1 cellular context compared by ENCODE assay signal in the genomic region with DNA sequence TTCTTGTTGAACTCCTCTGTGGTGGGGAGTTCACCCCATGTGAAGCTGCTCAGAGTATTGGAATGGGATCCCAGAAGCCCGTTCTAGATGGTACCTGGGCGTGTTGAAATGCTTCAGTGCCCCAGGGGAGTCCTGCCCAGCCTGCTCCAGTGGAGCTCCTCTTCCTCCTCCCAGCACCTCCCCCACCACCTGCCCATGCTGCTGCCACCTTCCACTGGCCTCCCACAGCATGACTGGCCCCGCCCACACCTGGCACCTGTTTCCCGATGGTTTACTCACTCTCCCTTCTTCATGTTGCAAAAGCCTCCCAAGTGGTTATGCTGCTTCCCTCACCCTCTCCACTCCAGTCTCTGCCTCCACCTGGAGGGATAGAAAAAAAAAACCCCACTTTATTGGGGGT.
TF ChIP-seq lines count a peak whose summit lies in the region.

No MANE protein-coding gene starts in this region.

TF ChIP-seq in HCT116, 20 proteins besides CTCF, POLR2A, EP300 and RAD21 (continued from another document):
- TF ChIP-seq, protein P1, sequence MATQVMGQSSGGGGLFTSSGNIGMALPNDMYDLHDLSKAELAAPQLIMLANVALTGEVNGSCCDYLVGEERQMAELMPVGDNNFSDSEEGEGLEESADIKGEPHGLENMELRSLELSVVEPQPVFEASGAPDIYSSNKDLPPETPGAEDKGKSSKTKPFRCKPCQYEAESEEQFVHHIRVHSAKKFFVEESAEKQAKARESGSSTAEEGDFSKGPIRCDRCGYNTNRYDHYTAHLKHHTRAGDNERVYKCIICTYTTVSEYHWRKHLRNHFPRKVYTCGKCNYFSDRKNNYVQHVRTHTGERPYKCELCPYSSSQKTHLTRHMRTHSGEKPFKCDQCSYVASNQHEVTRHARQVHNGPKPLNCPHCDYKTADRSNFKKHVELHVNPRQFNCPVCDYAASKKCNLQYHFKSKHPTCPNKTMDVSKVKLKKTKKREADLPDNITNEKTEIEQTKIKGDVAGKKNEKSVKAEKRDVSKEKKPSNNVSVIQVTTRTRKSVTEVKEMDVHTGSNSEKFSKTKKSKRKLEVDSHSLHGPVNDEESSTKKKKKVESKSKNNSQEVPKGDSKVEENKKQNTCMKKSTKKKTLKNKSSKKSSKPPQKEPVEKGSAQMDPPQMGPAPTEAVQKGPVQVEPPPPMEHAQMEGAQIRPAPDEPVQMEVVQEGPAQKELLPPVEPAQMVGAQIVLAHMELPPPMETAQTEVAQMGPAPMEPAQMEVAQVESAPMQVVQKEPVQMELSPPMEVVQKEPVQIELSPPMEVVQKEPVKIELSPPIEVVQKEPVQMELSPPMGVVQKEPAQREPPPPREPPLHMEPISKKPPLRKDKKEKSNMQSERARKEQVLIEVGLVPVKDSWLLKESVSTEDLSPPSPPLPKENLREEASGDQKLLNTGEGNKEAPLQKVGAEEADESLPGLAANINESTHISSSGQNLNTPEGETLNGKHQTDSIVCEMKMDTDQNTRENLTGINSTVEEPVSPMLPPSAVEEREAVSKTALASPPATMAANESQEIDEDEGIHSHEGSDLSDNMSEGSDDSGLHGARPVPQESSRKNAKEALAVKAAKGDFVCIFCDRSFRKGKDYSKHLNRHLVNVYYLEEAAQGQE (IDR thresholded peaks at IDR 0.05; ENCODE audit: low read depth) = no peak
- TF ChIP-seq, protein P2, sequence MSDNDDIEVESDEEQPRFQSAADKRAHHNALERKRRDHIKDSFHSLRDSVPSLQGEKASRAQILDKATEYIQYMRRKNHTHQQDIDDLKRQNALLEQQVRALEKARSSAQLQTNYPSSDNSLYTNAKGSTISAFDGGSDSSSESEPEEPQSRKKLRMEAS (IDR thresholded peaks at IDR 0.05) = no peak
- TF ChIP-seq ZFX (IDR thresholded peaks at IDR 0.05) = no peak
- no peak for TF ChIP-seq SRF (IDR thresholded peaks at IDR 0.05; ENCODE audit: low read depth)
- TF ChIP-seq TCF7L2 (IDR thresholded peaks at IDR 0.05; ENCODE audit: borderline replicate concordance, extremely low read depth, insufficient read depth, insufficient read length) = no peak
- TF ChIP-seq YY1 (IDR thresholded peaks at IDR 0.05; ENCODE audit: extremely low read depth, insufficient replicate concordance, low read depth, low read length) = no peak
- TF ChIP-seq, protein P3, sequence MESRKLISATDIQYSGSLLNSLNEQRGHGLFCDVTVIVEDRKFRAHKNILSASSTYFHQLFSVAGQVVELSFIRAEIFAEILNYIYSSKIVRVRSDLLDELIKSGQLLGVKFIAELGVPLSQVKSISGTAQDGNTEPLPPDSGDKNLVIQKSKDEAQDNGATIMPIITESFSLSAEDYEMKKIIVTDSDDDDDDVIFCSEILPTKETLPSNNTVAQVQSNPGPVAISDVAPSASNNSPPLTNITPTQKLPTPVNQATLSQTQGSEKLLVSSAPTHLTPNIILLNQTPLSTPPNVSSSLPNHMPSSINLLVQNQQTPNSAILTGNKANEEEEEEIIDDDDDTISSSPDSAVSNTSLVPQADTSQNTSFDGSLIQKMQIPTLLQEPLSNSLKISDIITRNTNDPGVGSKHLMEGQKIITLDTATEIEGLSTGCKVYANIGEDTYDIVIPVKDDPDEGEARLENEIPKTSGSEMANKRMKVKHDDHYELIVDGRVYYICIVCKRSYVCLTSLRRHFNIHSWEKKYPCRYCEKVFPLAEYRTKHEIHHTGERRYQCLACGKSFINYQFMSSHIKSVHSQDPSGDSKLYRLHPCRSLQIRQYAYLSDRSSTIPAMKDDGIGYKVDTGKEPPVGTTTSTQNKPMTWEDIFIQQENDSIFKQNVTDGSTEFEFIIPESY (IDR thresholded peaks at IDR 0.05; ENCODE audit: extremely low read depth, insufficient replicate concordance, low read length) = no peak
- no peak for TF ChIP-seq ZNF274 (IDR thresholded peaks at IDR 0.05; ENCODE audit: low read depth, low read length)
- no peak for TF ChIP-seq CEBPB (IDR thresholded peaks at IDR 0.05; ENCODE audit: low read depth)
- TF ChIP-seq, protein P4, sequence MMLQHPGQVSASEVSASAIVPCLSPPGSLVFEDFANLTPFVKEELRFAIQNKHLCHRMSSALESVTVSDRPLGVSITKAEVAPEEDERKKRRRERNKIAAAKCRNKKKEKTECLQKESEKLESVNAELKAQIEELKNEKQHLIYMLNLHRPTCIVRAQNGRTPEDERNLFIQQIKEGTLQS (IDR thresholded peaks at IDR 0.05) = no peak
- no peak for TF ChIP-seq SIN3A (IDR thresholded peaks at IDR 0.05; ENCODE audit: low read depth)
- no peak for TF ChIP-seq SP1 (IDR thresholded peaks at IDR 0.05; ENCODE audit: low read depth)
- TF ChIP-seq CBX3 (IDR thresholded peaks at IDR 0.05; ENCODE audit: low read depth) = no peak
- no peak for TF ChIP-seq POLR2AphosphoS5 (IDR thresholded peaks at IDR 0.05; ENCODE audit: low read depth, low read length)
- TF ChIP-seq ELF1 (IDR thresholded peaks at IDR 0.05; ENCODE audit: borderline replicate concordance, low read depth) = no peak
- TF ChIP-seq FOSL1 (IDR thresholded peaks at IDR 0.05; ENCODE audit: low read depth) = no peak
- TF ChIP-seq EZH2phosphoT487 (IDR thresholded peaks at IDR 0.05; ENCODE audit: borderline replicate concordance) = no peak
